Comparison of ENCODE assay signal across 10 cellular contexts in genomic region chr6:52640170-52640569, GRCh38. TPM values are rescaled to one million over a fixed set of nuclear protein-coding genes. Genes with fewer than 3 reads are reported as not detected.
DNase-seq lines count a peak whose midpoint lies in the region; ATAC-seq and TF ChIP-seq lines count a peak whose summit lies in the region.
"Had no signal": no experiment of that assay in that cellular context is flagged by ENCODE, and none has a peak within 500 bp of the region (broad histone marks: within the 10 kb centered on the region; RNA-seq: fewer than 3 reads in every experiment).

No MANE protein-coding gene starts in this region.

- H3K9me3 ChIP-seq in uterus: no peaks in the 10 kb centered on the region
- H3K9me3 ChIP-seq: adrenal gland had no signal

- no peaks in the 10 kb centered on the region for H3K36me3 ChIP-seq in uterus
- H3K36me3 ChIP-seq: adrenal gland had no signal

- DNase-seq in Ammon's horn (ENCODE audit: low spot score) (peak; percentile 56), KBM-7 (peak; percentile 37), astrocyte of the spinal cord (ENCODE audit: low read depth, low spot score) (peak; percentile 62), left colon (peak in 1 of 2 donors; percentile 17), AG08396 (ENCODE audit: low spot score) (no peak), uterus (no peak), T-helper 1 cell (no peak)
- DNase-seq in central memory CD4-positive, alpha-beta T cell: no peak
- DNase-seq: adrenal gland, SIG-M5 had no signal

- no peaks in the 10 kb centered on the region for H3K27me3 ChIP-seq in uterus
- H3K27me3 ChIP-seq: adrenal gland had no signal

- TF ChIP-seq CTCF in astrocyte of the spinal cord (IDR thresholded peaks at IDR 0.05; ENCODE audit: low read depth, low read length) (no peak), uterus (IDR thresholded peaks at IDR 0.05) (no peak)

- peak; percentile 82 for ATAC-seq in left colon

- H3K4me1 ChIP-seq in uterus: no peaks in the 10 kb centered on the region
- H3K4me1 ChIP-seq: adrenal gland had no signal

- no peak for TF ChIP-seq POLR2A in uterus (IDR thresholded peaks at IDR 0.05)

- H3K27ac ChIP-seq in uterus: no peak overlapping the region
- H3K27ac ChIP-seq: adrenal gland had no signal

- H3K4me3 ChIP-seq in astrocyte of the spinal cord (ENCODE audit: low read depth, low read length): no peak overlapping the region
- H3K4me3 ChIP-seq in uterus: no peak overlapping the region
- H3K4me3 ChIP-seq: adrenal gland had no signal

- in situ Hi-C loops in KBM-7 (cut with MboI; ENCODE audit: low pct_unique_long_range_greater_than_20kb, low sequenced_read_pairs): no loop called here
- in situ Hi-C loops in astrocyte of the spinal cord (cut with HindIII; ENCODE audit: low sequenced_read_pairs): no loop called here

- intact Hi-C loops in left colon (cut with DNase I, micrococcal nuclease) (no loop called here), uterus (cut with DNase I; ENCODE audit: low total_unique reads) (no loop called here)

RNA-seq across cellular contexts. Expression of gene TMEM14A, which starts 30.7 kb away (rescaled TPM):
- total RNA-seq in left colon (10 to 100 TPM; 16.8 to 17.5 TPM), uterus (10 to 100 TPM in 3 of 4 donors, 1 to 10 TPM in 1; 9.5 to 65.0 (median 32.8) TPM)

Comparison
In these comparisons a context has a peak if more than half of its experiments do, and no peak if none do; other contexts are left out.
1. DNase-seq: peak in Ammon's horn (single experiment), KBM-7 (single experiment) and astrocyte of the spinal cord (single experiment); none in AG08396 (single experiment), uterus (0 of 2), central memory CD4-positive, alpha-beta T cell (single experiment) and T-helper 1 cell (0 of 5).